ENCODE assay signal across 1 cellular context in genomic region chr7:127876393-127876792, GRCh38.
TF ChIP-seq lines count a peak whose summit lies in the region.

No MANE protein-coding gene starts in this region.

TF ChIP-seq in IMR-90, 13 proteins besides CTCF, POLR2A, EP300 and RAD21:
- no peak for TF ChIP-seq ELK1 (IDR thresholded peaks at IDR 0.05; ENCODE audit: borderline replicate concordance, low read depth, low read length)
- peak; percentile 32; the same call in 1 of the 2 replicates for TF ChIP-seq CEBPB (IDR thresholded peaks at IDR 0.05; ENCODE audit: low read depth, low read length)
- TF ChIP-seq USF2 (IDR thresholded peaks at IDR 0.05; ENCODE audit: low read depth, low read length) = no peak
TF ChIP-seq in IMR-90: peak in this region for 1.
